ENCODE assay signal across 1 cellular context in genomic region chr1:210366767-210367166, GRCh38.
TF ChIP-seq lines count a peak whose summit lies in the region.

No MANE protein-coding gene starts in this region.

TF ChIP-seq in HepG2, 621 proteins besides CTCF, POLR2A, EP300 and RAD21 (continued from another document and continues in another):
- TF ChIP-seq ZNF292 (CRISPR knock-in tag; IDR thresholded peaks at IDR 0.05; ENCODE audit: borderline replicate concordance, low read depth) (peak; percentile 86; the same call in 1 of the 2 replicates), FOXP4 (CRISPR knock-in tag; IDR thresholded peaks at IDR 0.05) (peak; percentile 49), HOMEZ (CRISPR knock-in tag; IDR thresholded peaks at IDR 0.05; ENCODE audit: low read depth) (no peak), E2F2 (CRISPR knock-in tag; IDR thresholded peaks at IDR 0.05; ENCODE audit: borderline replicate concordance) (no peak), ZNF720 (CRISPR knock-in tag; IDR thresholded peaks at IDR 0.05) (no peak), NRL (CRISPR knock-in tag; IDR thresholded peaks at IDR 0.05; ENCODE audit: borderline replicate concordance) (no peak), BRF2 (CRISPR knock-in tag; IDR thresholded peaks at IDR 0.05) (no peak), E2F1 (CRISPR knock-in tag; IDR thresholded peaks at IDR 0.05) (no peak), JDP2 (CRISPR knock-in tag; IDR thresholded peaks at IDR 0.05; ENCODE audit: borderline replicate concordance) (no peak), CCAR2 (optimal IDR thresholded peaks at IDR 0.05; ENCODE audit: low read depth, low read length) (no peak), HOXA3 (CRISPR knock-in tag; IDR thresholded peaks at IDR 0.05) (0 out of 2 replicates have a peak, but pooled peaks have one; percentile 20), ZBTB49 (CRISPR knock-in tag; IDR thresholded peaks at IDR 0.05; ENCODE audit: borderline replicate concordance) (no peak), PREB (CRISPR knock-in tag; IDR thresholded peaks at IDR 0.05) (no peak), PHF8 (CRISPR knock-in tag; IDR thresholded peaks at IDR 0.05) (no peak), ZSCAN25 (CRISPR knock-in tag; IDR thresholded peaks at IDR 0.05) (no peak), KDM3A (CRISPR knock-in tag; IDR thresholded peaks at IDR 0.05; ENCODE audit: low read depth) (no peak), CENPBD1 (CRISPR knock-in tag; IDR thresholded peaks at IDR 0.05; ENCODE audit: borderline replicate concordance, low read depth) (no peak), KMT2A (CRISPR knock-in tag; IDR thresholded peaks at IDR 0.05) (peak; percentile 36; the same call in 1 of the 2 replicates), SKIL (CRISPR knock-in tag; IDR thresholded peaks at IDR 0.05; ENCODE audit: borderline replicate concordance) (peak; percentile 34; the same call in 1 of the 2 replicates), RAD51 (IDR thresholded peaks at IDR 0.05; ENCODE audit: borderline replicate concordance) (no peak), CSRNP1 (CRISPR knock-in tag; IDR thresholded peaks at IDR 0.05) (no peak), ZNF772 (CRISPR knock-in tag; IDR thresholded peaks at IDR 0.05) (no peak), MEF2D (CRISPR knock-in tag; IDR thresholded peaks at IDR 0.05) (no peak), ELF1 (CRISPR knock-in tag; IDR thresholded peaks at IDR 0.05) (0 out of 2 replicates have a peak, but pooled peaks have one; percentile 24), ATF7 (IDR thresholded peaks at IDR 0.05) (no peak), ATF7 (CRISPR knock-in tag; IDR thresholded peaks at IDR 0.05) (no peak), ZEB1 (IDR thresholded peaks at IDR 0.05; ENCODE audit: insufficient replicate concordance, low read depth) (no peak), RELA (CRISPR knock-in tag; IDR thresholded peaks at IDR 0.05) (no peak), ZKSCAN8 (CRISPR knock-in tag; IDR thresholded peaks at IDR 0.05; ENCODE audit: borderline replicate concordance) (peak; percentile 21; the same call in 1 of the 2 replicates), MXD4 (CRISPR knock-in tag; IDR thresholded peaks at IDR 0.05) (no peak), SRSF4 (IDR thresholded peaks at IDR 0.05; ENCODE audit: low read depth, low read length, poor library complexity, severe bottlenecking) (no peak), ZSCAN31 (CRISPR knock-in tag; IDR thresholded peaks at IDR 0.05; ENCODE audit: low read depth) (0 out of 2 replicates have a peak, but pooled peaks have one; percentile 24), HOXA5 (CRISPR knock-in tag; IDR thresholded peaks at IDR 0.05) (0 out of 2 replicates have a peak, but pooled peaks have one; percentile 18), NFKB2 (CRISPR knock-in tag; IDR thresholded peaks at IDR 0.05; ENCODE audit: borderline replicate concordance) (no peak), AHDC1 (CRISPR knock-in tag; IDR thresholded peaks at IDR 0.05; ENCODE audit: borderline replicate concordance) (no peak), NPAS2 (CRISPR knock-in tag; IDR thresholded peaks at IDR 0.05; ENCODE audit: borderline replicate concordance) (no peak), RBM22 (optimal IDR thresholded peaks at IDR 0.05; ENCODE audit: low read length) (no peak), SAP130 (CRISPR knock-in tag; IDR thresholded peaks at IDR 0.05; ENCODE audit: low read depth) (peak; percentile 75), SNAPC2 (CRISPR knock-in tag; IDR thresholded peaks at IDR 0.05) (0 out of 2 replicates have a peak, but pooled peaks have one; percentile 63)
